Comparison of ENCODE assay signal across 8 cellular contexts in the genomic region with DNA sequence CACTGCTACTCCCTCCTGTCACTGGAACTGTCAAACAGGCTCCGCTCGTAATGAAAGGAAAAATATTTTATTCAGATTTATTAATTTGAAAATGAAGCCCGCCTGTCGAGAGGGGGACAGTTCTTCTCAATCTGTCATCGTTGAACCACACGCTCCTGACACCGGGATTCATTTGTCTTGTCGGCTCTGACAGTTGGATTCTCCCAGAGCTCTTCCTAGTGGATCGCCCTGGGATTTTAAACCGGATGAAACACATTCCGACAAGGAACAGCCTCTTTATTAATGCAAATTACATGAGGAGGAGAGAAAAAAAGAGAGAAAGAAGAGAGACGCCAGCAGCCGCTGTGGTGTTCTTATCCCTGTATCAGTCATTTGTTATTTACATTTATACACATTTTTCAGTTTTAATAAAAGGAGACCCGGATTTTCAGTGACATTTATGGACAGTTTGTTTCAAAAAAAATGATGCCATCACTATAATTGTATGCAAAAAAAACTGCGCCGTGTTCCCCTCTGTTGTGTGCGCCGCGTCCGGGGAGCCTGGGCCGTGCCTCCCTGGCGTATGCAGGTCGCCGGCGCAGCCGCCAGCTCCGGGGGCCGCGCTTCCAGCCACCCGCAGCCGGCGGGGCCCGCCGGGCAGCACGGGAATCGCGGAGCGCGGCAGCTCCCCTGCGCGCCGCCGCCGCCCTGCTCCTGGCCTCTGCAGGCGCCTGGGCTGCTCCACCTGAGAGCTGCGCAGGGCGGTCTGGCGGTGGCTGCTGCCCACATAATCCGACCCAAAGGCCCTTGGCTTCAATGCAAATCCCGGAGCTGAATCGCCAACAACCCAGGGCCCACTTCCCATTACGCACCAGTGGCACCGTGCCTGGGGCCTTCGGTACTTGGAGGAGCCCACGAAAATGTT.
DNase-seq lines count a peak whose midpoint lies in the region; ATAC-seq, FAIRE-seq and TF ChIP-seq lines count a peak whose summit lies in the region.

No MANE protein-coding gene starts in this region.

- H3K9ac ChIP-seq in keratinocyte (ENCODE audit: control insufficient read depth, extremely low read depth, insufficient read depth, low read length): no peak overlapping the region
- peak overlapping the region in 3 of 5 donors; percentile 15 to 64 (median 24) for H3K9ac ChIP-seq in subcutaneous abdominal adipose tissue (ENCODE audit: low read length in 5 of 5)

- H3K27me3 ChIP-seq in keratinocyte (ENCODE audit: control insufficient read depth, extremely low read depth, insufficient read depth, low read length): peaks cover 4% of the 10 kb centered on the region
- H3K27me3 ChIP-seq in subcutaneous abdominal adipose tissue (ENCODE audit: control insufficient read depth in 5 of 5, insufficient read depth in 4 of 5, low read length in 5 of 5): peaks cover 0 to 4% (median 0%) of the 10 kb centered on the region in 5 donors

- dilution Hi-C loops in keratinocyte (cut with MboI; ENCODE audit: extremely low pct_ligation_motif_present, low sequenced_read_pairs): no loop called here

- peak overlapping the region; percentile 50 for H2AFZ ChIP-seq in keratinocyte (ENCODE audit: control insufficient read depth, low read length)

- no peak for FAIRE-seq in keratinocyte (lab: Jason Lieb, UNC)

- H3K4me1 ChIP-seq in keratinocyte (ENCODE audit: control insufficient read depth, extremely low read depth, insufficient read depth, low read length) (peaks cover 2% of the 10 kb centered on the region), subcutaneous abdominal adipose tissue (ENCODE audit: control insufficient read depth in 5 of 5, insufficient read depth in 5 of 5, low read length in 5 of 5) (peaks cover 0 to 10% (median 3%) of the 10 kb centered on the region in 5 donors)

- no peaks in the 10 kb centered on the region for H3K36me3 ChIP-seq in keratinocyte (ENCODE audit: control insufficient read depth in 2 of 2, extremely low read depth in 1 of 2, insufficient read depth in 2 of 2, low read length in 2 of 2)
- no peaks in the 10 kb centered on the region for H3K36me3 ChIP-seq in subcutaneous abdominal adipose tissue (ENCODE audit: control insufficient read depth in 5 of 5, insufficient read depth in 5 of 5, low read length in 5 of 5)

- H3K27ac ChIP-seq in keratinocyte (ENCODE audit: control insufficient read depth, insufficient read depth, low read length) (no peak overlapping the region), subcutaneous abdominal adipose tissue (ENCODE audit: low read depth, low read length) (no peak overlapping the region)

- no peak for ATAC-seq in HG02759 (IDR thresholded peaks at IDR 0.05; ENCODE audit: unreplicated experiment)
- no peak for ATAC-seq in HG03520 (IDR thresholded peaks at IDR 0.05; ENCODE audit: unreplicated experiment)

- H3K79me2 ChIP-seq in keratinocyte (ENCODE audit: control insufficient read depth, insufficient read depth, low read length): no peaks in the 10 kb centered on the region

- peak overlapping the region; percentile 72 for H3K4me2 ChIP-seq in keratinocyte (ENCODE audit: control insufficient read depth, extremely low read depth, insufficient read depth, low read depth, low read length)

- H4K20me1 ChIP-seq in keratinocyte (ENCODE audit: control insufficient read depth, extremely low read depth, insufficient read depth, low read length): no peaks in the 10 kb centered on the region

- DNase-seq in NCI-H1048 (lab: John Stamatoyannopoulos, UW) (peak; percentile 29), cerebellar cortex (ENCODE audit: low spot score) (peak; percentile 39), keratinocyte (ENCODE audit: low read depth, low spot score) (no peak), T-helper 1 cell (no peak), RPMI8226 (no peak)

- H3K9me3 ChIP-seq in keratinocyte (ENCODE audit: control insufficient read depth, low read depth, low read length) (no peaks in the 10 kb centered on the region), subcutaneous abdominal adipose tissue (ENCODE audit: control insufficient read depth in 5 of 5, low read length in 5 of 5) (no peaks in the 10 kb centered on the region)

- no peaks in the 10 kb centered on the region for H3K9me1 ChIP-seq in keratinocyte (ENCODE audit: control insufficient read depth, extremely low read depth, insufficient read depth, low read length)

- TF ChIP-seq CTCF in keratinocyte (optimal IDR thresholded peaks at IDR 0.05 in 1 of 3, IDR thresholded peaks at IDR 0.05 in 1 of 3, conservative IDR thresholded peaks at IDR 0.05 in 1 of 3; ENCODE audit: extremely low read depth in 1 of 3, insufficient read depth in 2 of 3, low read length in 3 of 3): no peak

- H3K4me3 ChIP-seq in keratinocyte (ENCODE audit: control insufficient read depth in 2 of 3, extremely low read depth in 1 of 3, insufficient read depth in 2 of 3, low read depth in 1 of 3, low read length in 3 of 3) (peak overlapping the region in 2 of 3 experiments; percentile 31 to 47), subcutaneous abdominal adipose tissue (ENCODE audit: low read depth in 1 of 5, low read length in 5 of 5) (peak overlapping the region; percentile 53 to 85 (median 66))

Comparison
In these comparisons a context has a peak if more than half of its experiments do, and no peak if none do; other contexts are left out.
1. DNase-seq: peak in NCI-H1048 (single experiment) and cerebellar cortex (single experiment); none in keratinocyte (single experiment), T-helper 1 cell (0 of 5) and RPMI8226 (single experiment).